20 cellular contexts compared by ENCODE assay signal in the genomic region with DNA sequence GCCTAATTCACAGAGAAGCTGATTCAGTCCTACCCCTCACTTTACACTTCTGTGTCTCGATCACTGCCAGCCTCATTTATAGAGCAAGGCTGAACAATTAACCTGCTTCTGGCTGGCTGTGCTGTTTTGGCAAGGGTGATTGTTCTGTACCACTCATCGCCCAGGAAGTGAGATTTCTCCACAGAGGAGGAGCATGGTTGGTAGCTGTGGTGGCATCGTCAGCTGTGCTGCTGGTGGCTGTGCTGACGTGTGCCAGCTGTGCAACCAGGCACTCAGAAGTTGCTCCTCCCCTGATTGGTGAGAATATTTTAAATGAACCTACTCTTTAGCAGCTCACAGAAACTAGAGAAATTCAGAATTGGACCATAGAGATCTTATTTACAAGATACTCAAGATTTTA.
DNase-seq lines count a peak whose midpoint lies in the region; ATAC-seq and TF ChIP-seq lines count a peak whose summit lies in the region.
"Had no signal": no experiment of that assay in that cellular context is flagged by ENCODE, and none has a peak within 500 bp of the region (broad histone marks: within the 10 kb centered on the region; RNA-seq: fewer than 3 reads in every experiment).

No MANE protein-coding gene starts in this region.

- WGBS in right cardiac atrium, result 50% methylated on average over 4 of the region's 4 CpGs
- 78% methylated on average over 4 of the region's 4 CpGs for WGBS in smooth muscle cell (ENCODE audit: low lambda C conversion rate)

- H3K27me3 ChIP-seq in right cardiac atrium (ENCODE audit: control insufficient read depth, insufficient read depth), result no peaks in the 10 kb centered on the region
- no peaks in the 10 kb centered on the region for H3K27me3 ChIP-seq in breast epithelium
- H3K27me3 ChIP-seq in smooth muscle cell (ENCODE audit: low read depth), result peaks cover 5% of the 10 kb centered on the region
- H3K27me3 ChIP-seq: body of pancreas, MG63, thyroid gland had no signal

- ATAC-seq in right cardiac atrium (peak; percentile 60 to 64), Right ventricle myocardium inferior (no peak)
- ATAC-seq: body of pancreas; SK-N-SH treated with all-trans-retinoic acid at 6 μM for 48 hours; stimulated activated memory B cell treated with anti-CD40 and anti-IgM and Interleukin-4, amounts not matched to agents 10 μg/mL and 1 μg/mL and 100 μg/mL, for 72 hours had no signal

- TF ChIP-seq CTCF in breast epithelium (IDR thresholded peaks at IDR 0.05) (no peak), smooth muscle cell (IDR thresholded peaks at IDR 0.05; ENCODE audit: borderline replicate concordance, insufficient read depth, poor library complexity, severe bottlenecking) (no peak)

- H3K36me3 ChIP-seq in breast epithelium, result no peaks in the 10 kb centered on the region
- H3K36me3 ChIP-seq in smooth muscle cell (ENCODE audit: low read depth), result no peaks in the 10 kb centered on the region
- H3K36me3 ChIP-seq: MG63, thyroid gland had no signal

- no peaks in the 10 kb centered on the region for H3F3A ChIP-seq in smooth muscle cell (ENCODE audit: low read depth)

- H3K4me2 ChIP-seq in smooth muscle cell, result no peak overlapping the region

- H3K4me1 ChIP-seq in right cardiac atrium (ENCODE audit: control insufficient read depth, insufficient read depth, low read length) (no peaks in the 10 kb centered on the region), breast epithelium (no peaks in the 10 kb centered on the region), smooth muscle cell (ENCODE audit: low read depth) (no peaks in the 10 kb centered on the region)
- H3K4me1 ChIP-seq: body of pancreas, thyroid gland had no signal

- intact Hi-C loops in right cardiac atrium (cut with DNase I), result no loop called here
- intact Hi-C loops in Right ventricle myocardium inferior (cut with DNase I), result no loop called here
- intact Hi-C loops in breast epithelium (cut with DNase I; ENCODE audit: low total_unique reads), result no loop called here

- H3K9ac ChIP-seq in smooth muscle cell (ENCODE audit: low read depth), result no peak overlapping the region

- H3K9me3 ChIP-seq in right cardiac atrium (ENCODE audit: control insufficient read depth, low read length), result no peaks in the 10 kb centered on the region
- no peaks in the 10 kb centered on the region for H3K9me3 ChIP-seq in breast epithelium
- H3K9me3 ChIP-seq in smooth muscle cell (replicated peaks; ENCODE audit: low read depth), result no peaks in the 10 kb centered on the region
- H3K9me3 ChIP-seq: body of pancreas, MG63, thyroid gland had no signal

- no peak overlapping the region for H3K27ac ChIP-seq in right cardiac atrium (ENCODE audit: low read length)
- H3K27ac ChIP-seq in breast epithelium, result no peak overlapping the region
- no peak overlapping the region for H3K27ac ChIP-seq in smooth muscle cell (ENCODE audit: low read depth)
- H3K27ac ChIP-seq: body of pancreas, epithelial cell of prostate, skin epidermis, thyroid gland had no signal

- H2AFZ ChIP-seq in smooth muscle cell (ENCODE audit: low read depth), result no peak overlapping the region

- DNase-seq in right cardiac atrium, result no peak
- DNase-seq in Right ventricle myocardium inferior (ENCODE audit: missing footprints), result no peak
- peak; percentile 6 for DNase-seq in NAMALWA (ENCODE audit: low spot score)
- DNase-seq in inferior parietal cortex (ENCODE audit: extremely low spot score), result peak; percentile 15
- no peak for DNase-seq in breast epithelium (ENCODE audit: low spot score in 2 of 2)
- DNase-seq in smooth muscle cell (lab: John Stamatoyannopoulos, UW; ENCODE audit: unreplicated experiment), result no peak
- DNase-seq in AG08396 (ENCODE audit: low spot score), result no peak
- DNase-seq: activated CD4-positive, alpha-beta memory T cell treated with anti-CD3 and anti-CD28 coated beads for 36 hours; activated gamma-delta T cell treated with Interleukin-2 at 50 U/mL for 16 hours; body of pancreas; DMS153; kidney glomerular epithelial cell; MG63; NCI-H1436 treated with DMSO at 0.1 percent for 48 hours; NCI-H526; thyroid gland had no signal

- H3K79me2 ChIP-seq in smooth muscle cell (ENCODE audit: low read depth), result no peaks in the 10 kb centered on the region

- H3K4me3 ChIP-seq in right cardiac atrium (ENCODE audit: low read length) (no peak overlapping the region), breast epithelium (no peak overlapping the region), smooth muscle cell (no peak overlapping the region)
- H3K4me3 ChIP-seq: body of pancreas, MG63, skin epidermis, thyroid gland had no signal

- no peak for TF ChIP-seq POLR2A in breast epithelium (IDR thresholded peaks at IDR 0.05)

- no peaks in the 10 kb centered on the region for H4K20me1 ChIP-seq in smooth muscle cell (ENCODE audit: low read depth)

Comparison
In these comparisons a context has a peak if more than half of its experiments do, and no peak if none do; other contexts are left out.
1. DNase-seq: peak in NAMALWA (single experiment) and inferior parietal cortex (single experiment); none in right cardiac atrium (0 of 3), Right ventricle myocardium inferior (single experiment), breast epithelium (0 of 2), smooth muscle cell (single experiment) and AG08396 (single experiment).